ENCODE assay signal across 8 cellular contexts in the genomic region with DNA sequence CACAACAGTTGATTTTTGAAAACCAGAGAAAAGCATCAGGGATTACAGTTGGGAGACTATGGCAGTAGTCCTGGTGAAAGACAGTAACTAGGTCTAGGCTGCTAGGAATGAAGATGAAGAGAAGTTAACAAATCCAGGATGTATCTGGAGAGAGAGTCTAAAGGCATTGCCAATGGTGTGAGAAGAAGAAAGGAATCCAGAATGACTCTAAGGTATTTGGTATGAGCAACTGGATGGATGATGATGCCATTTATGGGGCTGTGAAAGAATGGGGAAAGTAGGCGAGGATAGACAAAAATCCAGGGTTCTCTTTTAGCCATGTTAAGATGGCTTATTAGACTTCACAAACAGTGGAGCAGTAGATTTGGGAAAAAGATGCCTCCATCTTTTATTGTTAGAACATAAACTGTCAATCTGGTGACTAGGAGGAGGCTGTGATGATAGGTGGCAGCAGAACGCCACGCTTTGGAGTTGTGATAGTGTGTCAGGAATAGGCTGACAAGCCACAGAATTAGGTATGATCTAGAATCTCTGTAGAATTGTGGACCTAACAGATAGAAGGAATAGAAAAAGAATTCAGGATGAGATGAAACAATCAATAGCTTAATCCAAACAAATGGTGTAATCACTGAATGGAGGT. TPM values are rescaled to one million over a fixed set of nuclear protein-coding genes. Genes with fewer than 3 reads are reported as not detected.
DNase-seq lines count a peak whose midpoint lies in the region; ATAC-seq and TF ChIP-seq lines count a peak whose summit lies in the region.

No MANE protein-coding gene starts in this region.

- H3K4me2 ChIP-seq in Loucy (ENCODE audit: low read depth, low read length, poor library complexity, severe bottlenecking), result no peak overlapping the region

- no peak overlapping the region for H2AFZ ChIP-seq in Loucy (ENCODE audit: low read length)

- no peaks in the 10 kb centered on the region for H3F3A ChIP-seq in Loucy (ENCODE audit: low read depth)

- no peak overlapping the region for H3K9ac ChIP-seq in Loucy (ENCODE audit: low read depth, low read length, poor library complexity, severe bottlenecking)

- H3K4me3 ChIP-seq in Loucy (ENCODE audit: low read length, poor library complexity, severe bottlenecking), result no peak overlapping the region

- DNase-seq in DMS53 (lab: John Stamatoyannopoulos, UW) (peak; percentile 50), DMS53 treated with DMSO at 0.1 percent for 48 hours (lab: John Stamatoyannopoulos, UW; ENCODE audit: unreplicated experiment) (no peak), left colon (peak in 1 of 2 donors; percentile 39), DMS79 (lab: John Stamatoyannopoulos, UW) (no peak)
- DNase-seq in activated T-helper 9 cell treated with anti-CD3 and anti-CD28 coated beads, Interleukin-2, amount 50 U/mL, for 16 hours (ENCODE audit: low read depth), result peak; percentile 30
- DNase-seq in stimulated activated naive CD8-positive, alpha-beta T cell treated with anti-CD3 and anti-CD28 coated beads, Interleukin-15, Interleukin-2, amounts not matched to agents 100 U/mL and 50 U/mL, for 24 hours, result peak; percentile 32

- no peaks in the 10 kb centered on the region for H3K79me2 ChIP-seq in Loucy (ENCODE audit: insufficient read depth, low read length)

- ATAC-seq in left colon, result peak; percentile 50
- ATAC-seq in stimulated activated naive CD8-positive, alpha-beta T cell treated with anti-CD3 and anti-CD28 coated beads, Interleukin-15, Interleukin-2, amounts not matched to agents 100 U/mL and 50 U/mL, for 24 hours, result peak; percentile 43
- ATAC-seq in HG03521 (IDR thresholded peaks at IDR 0.05; ENCODE audit: unreplicated experiment), result no peak

- H3K9me3 ChIP-seq in Loucy (ENCODE audit: insufficient read depth, low read depth, low read length), result no peaks in the 10 kb centered on the region

- H3K36me3 ChIP-seq in Loucy (ENCODE audit: insufficient read depth, low read length), result no peaks in the 10 kb centered on the region

- TF ChIP-seq CTCF in Loucy (conservative IDR thresholded peaks at IDR 0.05; ENCODE audit: low read length), result peak; percentile 58

- H4K20me1 ChIP-seq in Loucy (ENCODE audit: insufficient read depth, low read length, poor library complexity, severe bottlenecking), result no peaks in the 10 kb centered on the region

- no peaks in the 10 kb centered on the region for H3K4me1 ChIP-seq in Loucy (ENCODE audit: insufficient read depth, low read length, poor library complexity, severe bottlenecking)

- no peaks in the 10 kb centered on the region for H3K27me3 ChIP-seq in Loucy (ENCODE audit: insufficient read depth, low read length, poor library complexity, severe bottlenecking)

- intact Hi-C loops in left colon (cut with DNase I, micrococcal nuclease), result no loop called here

- H3K9me2 ChIP-seq in Loucy (replicated peaks; ENCODE audit: low read depth, low read length), result no peaks in the 10 kb centered on the region

RNA-seq across cellular contexts. Expression of a gene that starts 27.3 kb away (rescaled TPM):
- 1 to 10 TPM; 5.4 to 8.4 TPM for total RNA-seq in left colon

Comparison
In these comparisons a context has a peak if more than half of its experiments do, and no peak if none do; other contexts are left out.
1. DNase-seq: peak in DMS53 (single experiment), activated T-helper 9 cell treated with anti-CD3 and anti-CD28 coated beads, Interleukin-2, amount 50 U/mL, for 16 hours (single experiment) and stimulated activated naive CD8-positive, alpha-beta T cell treated with anti-CD3 and anti-CD28 coated beads, Interleukin-15, Interleukin-2, amounts not matched to agents 100 U/mL and 50 U/mL, for 24 hours (single experiment); none in DMS53 treated with DMSO at 0.1 percent for 48 hours (single experiment) and DMS79 (single experiment).